Comparison of ENCODE assay signal across 8 cellular contexts in the genomic region with DNA sequence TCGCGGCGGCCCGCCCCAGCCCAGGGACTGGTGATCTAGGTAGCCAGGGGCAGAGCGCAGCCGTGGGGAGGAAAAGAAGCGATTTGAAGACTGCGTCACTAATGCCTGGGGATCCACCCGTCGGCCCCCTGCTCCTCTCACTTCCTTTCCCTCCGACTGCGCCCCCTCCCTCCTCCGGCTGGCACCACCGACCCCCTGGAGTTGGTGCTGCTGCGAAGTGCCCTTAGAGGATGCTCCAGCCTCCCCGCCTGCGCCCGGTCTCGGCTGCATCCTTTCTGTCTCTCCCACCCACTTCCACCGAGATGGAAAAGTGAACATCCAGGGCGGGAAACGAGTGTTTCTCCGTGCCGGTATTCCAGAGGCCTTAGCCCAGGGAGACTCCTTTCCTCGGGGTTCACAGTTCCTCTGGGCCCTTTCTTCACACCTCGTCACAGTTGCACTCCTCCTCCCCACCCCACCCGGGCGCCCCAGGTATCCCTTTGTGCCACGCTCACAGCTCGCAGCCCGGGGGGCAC. TPM values are rescaled to one million over a fixed set of nuclear protein-coding genes. Genes with fewer than 3 reads are reported as not detected.
DNase-seq lines count a peak whose midpoint lies in the region; ATAC-seq and TF ChIP-seq lines count a peak whose summit lies in the region.
"Not testable (repeated sequence)": the region's sequence is repeated elsewhere in the genome, so short reads cannot be mapped to it uniquely, and the experiment has no call there.

No MANE protein-coding gene starts in this region.

- not testable (repeated sequence) for TF ChIP-seq CTCF in CD4-positive, alpha-beta T cell (IDR thresholded peaks at IDR 0.05); coronary artery (IDR thresholded peaks at IDR 0.05); parathyroid adenoma (IDR thresholded peaks at IDR 0.05); testis (IDR thresholded peaks at IDR 0.05)

- not testable (repeated sequence) for H3K4me1 Mint-ChIP-seq in CD4-positive, alpha-beta T cell (ENCODE audit: low read depth); activated CD8-positive, alpha-beta memory T cell treated with anti-CD3 and anti-CD28 coated beads, Interleukin-2, amount 10 ng/mL, durations not matched to agents 7 days and 5 days

- CTCF ChIA-PET in CD4-positive, alpha-beta T cell (lab: Charles Lee); activated CD8-positive, alpha-beta memory T cell treated with anti-CD3 and anti-CD28 coated beads, Interleukin-2, amount 10 ng/mL, durations not matched to agents 7 days and 5 days (lab: Charles Lee): not testable (repeated sequence)

- H3K27me3 Mint-ChIP-seq in CD4-positive, alpha-beta T cell; activated CD8-positive, alpha-beta memory T cell treated with anti-CD3 and anti-CD28 coated beads, Interleukin-2, amount 10 ng/mL, durations not matched to agents 7 days and 5 days: not testable (repeated sequence)

- not testable (repeated sequence) for TF ChIP-seq POLR2A in testis (IDR thresholded peaks at IDR 0.05)

- not testable (repeated sequence) for H3K27me3 ChIP-seq in CD4-positive, alpha-beta T cell (ENCODE audit: control insufficient read depth, insufficient read depth, low read length); HUES6 (ENCODE audit: control insufficient read depth, insufficient read depth, low read length); parathyroid adenoma (ENCODE audit: control insufficient read depth, insufficient read depth, low read length); testis

- not testable (repeated sequence) for H3K4me1 ChIP-seq in HUES6 (ENCODE audit: control insufficient read depth, insufficient read depth, low read length); mesodermal cell (ENCODE audit: control insufficient read depth, insufficient read depth, low read length, poor library complexity, severe bottlenecking); parathyroid adenoma; testis

- not testable (repeated sequence) for H3K9ac ChIP-seq in HUES6 (ENCODE audit: low read length); parathyroid adenoma

- not testable (repeated sequence) for H3K36me3 ChIP-seq in HUES6 (ENCODE audit: control insufficient read depth, insufficient read depth, low read length); mesodermal cell (ENCODE audit: control insufficient read depth, insufficient read depth, low read length); parathyroid adenoma (ENCODE audit: control insufficient read depth, insufficient read depth, low read length); testis (ENCODE audit: low read depth, missing control alignments)

- H3K79me2 ChIP-seq in parathyroid adenoma: not testable (repeated sequence)

- ATAC-seq in CD4-positive, alpha-beta T cell (ENCODE audit: poor library complexity): peak; percentile 54
- peak; percentile 35 for ATAC-seq in activated CD8-positive, alpha-beta memory T cell treated with anti-CD3 and anti-CD28 coated beads, Interleukin-2, amount 10 ng/mL, durations not matched to agents 7 days and 5 days
- ATAC-seq in left cardiac atrium: peak; percentile 50 to 53

- peak overlapping the region; percentile 48 for H2AFZ ChIP-seq in parathyroid adenoma

- H3K36me3 Mint-ChIP-seq in CD4-positive, alpha-beta T cell (ENCODE audit: low read depth); activated CD8-positive, alpha-beta memory T cell treated with anti-CD3 and anti-CD28 coated beads, Interleukin-2, amount 10 ng/mL, durations not matched to agents 7 days and 5 days: not testable (repeated sequence)

- not testable (repeated sequence) for DNase-seq in CD4-positive, alpha-beta T cell; activated CD8-positive, alpha-beta memory T cell treated with anti-CD3 and anti-CD28 coated beads, Interleukin-2, amount 10 ng/mL, durations not matched to agents 7 days and 5 days; coronary artery (ENCODE audit: low spot score); left cardiac atrium
- peak; percentile 11 for DNase-seq in testis

- H3K4me3 ChIP-seq in HUES6 (ENCODE audit: low read depth, low read length): peak overlapping the region; percentile 43
- peak overlapping the region; percentile 71 for H3K4me3 ChIP-seq in coronary artery
- peak overlapping the region; percentile 8 for H3K4me3 ChIP-seq in mesodermal cell (ENCODE audit: extremely low read depth, insufficient read depth, low read length, poor library complexity, severe bottlenecking)
- not testable (repeated sequence) for H3K4me3 ChIP-seq in parathyroid adenoma (ENCODE audit: low read depth, low read length); testis

- no CpG with 5 or more reads among the region's 31 CpGs for WGBS in mesodermal cell (ENCODE audit: insufficient coverage in 2 of 2), 2 experiments
- WGBS in testis, 2 donors: 4% methylated on average over 9 of the region's 31 CpGs; no CpG with 5 or more reads in 1 of the 2 donors

- H3K4me2 ChIP-seq in parathyroid adenoma (ENCODE audit: low read length): not testable (repeated sequence)

- not testable (repeated sequence) for H3K4me3 Mint-ChIP-seq in CD4-positive, alpha-beta T cell; activated CD8-positive, alpha-beta memory T cell treated with anti-CD3 and anti-CD28 coated beads, Interleukin-2, amount 10 ng/mL, durations not matched to agents 7 days and 5 days

- H3K9me3 Mint-ChIP-seq in CD4-positive, alpha-beta T cell; activated CD8-positive, alpha-beta memory T cell treated with anti-CD3 and anti-CD28 coated beads, Interleukin-2, amount 10 ng/mL, durations not matched to agents 7 days and 5 days (ENCODE audit: low read depth): not testable (repeated sequence)

- intact Hi-C loops in CD4-positive, alpha-beta T cell (cut with DNase I, micrococcal nuclease); left cardiac atrium (cut with DNase I); testis (cut with DNase I; ENCODE audit: low total_unique reads): not testable (repeated sequence)

- not testable (repeated sequence) for H3K9me3 ChIP-seq in CD4-positive, alpha-beta T cell (ENCODE audit: control insufficient read depth, low read length); HUES6 (ENCODE audit: control insufficient read depth, insufficient read depth, low read depth, low read length); mesodermal cell (ENCODE audit: control insufficient read depth, low read length); parathyroid adenoma (ENCODE audit: control insufficient read depth, low read length); testis

- POLR2A ChIA-PET in CD4-positive, alpha-beta T cell (lab: Charles Lee): not testable (repeated sequence)

- H3K27ac Mint-ChIP-seq in CD4-positive, alpha-beta T cell; activated CD8-positive, alpha-beta memory T cell treated with anti-CD3 and anti-CD28 coated beads, Interleukin-2, amount 10 ng/mL, durations not matched to agents 7 days and 5 days: not testable (repeated sequence)

- not testable (repeated sequence) for H3K27ac ChIP-seq in CD4-positive, alpha-beta T cell (ENCODE audit: low read depth, low read length); HUES6 (ENCODE audit: low read depth, low read length); mesodermal cell (ENCODE audit: low read depth, low read length, severe bottlenecking); parathyroid adenoma; testis
- peak overlapping the region in 1 of 2 donors; percentile 84 for H3K27ac ChIP-seq in coronary artery

RNA-seq across cellular contexts. Expression of gene RGPD5, which starts 33.1 kb away (rescaled TPM):
- total RNA-seq in CD4-positive, alpha-beta T cell: 100 to 1,000 TPM; 283 to 291 TPM
- 10 to 100 TPM; 20.2 to 29.1 TPM for total RNA-seq in activated CD8-positive, alpha-beta memory T cell treated with anti-CD3 and anti-CD28 coated beads, Interleukin-2, amount 10 ng/mL, durations not matched to agents 7 days and 5 days
- total RNA-seq in left cardiac atrium (10 to 100 TPM; 21.8 to 36.2 TPM), testis (10 to 100 TPM; 54.0 to 70.9 TPM)
- 41.0 TPM for polyA plus RNA-seq in mesodermal cell (2013, experiment 1 of 2)
- polyA plus RNA-seq in mesodermal cell (2013, experiment 2 of 2): 36.3 TPM
- polyA plus RNA-seq in testis (ENCODE audit: insufficient read depth, low read depth, low replicate concordance): 20.1 TPM
